Comparison of ENCODE assay signal across 7 cellular contexts in genomic region chr6:129501401-129502051, GRCh38.
DNase-seq lines count a peak whose midpoint lies in the region; ATAC-seq and TF ChIP-seq lines count a peak whose summit lies in the region.

No MANE protein-coding gene starts in this region.

- no peak overlapping the region for H3K4me3 ChIP-seq in NB4 (ENCODE audit: low read depth, low read length)

- DNase-seq in NB4 (ENCODE audit: low read depth) (peak; percentile 74), astrocyte of the hippocampus (ENCODE audit: low read depth, low spot score) (peak; percentile 96), islet precursor cell (peak; percentile 98), stromal cell of bone marrow (ENCODE audit: low read depth) (peak; percentile 85), NCI-H82 treated with DMSO at 0.1 percent for 48 hours (lab: John Stamatoyannopoulos, UW; ENCODE audit: unreplicated experiment) (no peak)

- peak; percentile 40 for ATAC-seq in GM18868 (IDR thresholded peaks at IDR 0.05; ENCODE audit: unreplicated experiment)
- no peak for ATAC-seq in HG02763 (IDR thresholded peaks at IDR 0.05; ENCODE audit: unreplicated experiment)

- no peak for TF ChIP-seq CTCF in NB4 (IDR thresholded peaks at IDR 0.05; ENCODE audit: low read depth, low read length)

- no peak for TF ChIP-seq POLR2A in NB4 (IDR thresholded peaks at IDR 0.05; ENCODE audit: extremely low read depth, insufficient read length)
